ENCODE assay signal across 11 cellular contexts in genomic region chr10:79149345-79149661, GRCh38.
A peak's percentile ranks its signal among the peaks of the same experiment; 100 is the strongest.
DNase-seq lines count a peak whose midpoint lies in the region; ATAC-seq, FAIRE-seq and TF ChIP-seq lines count a peak whose summit lies in the region.
"Had no signal": no experiment of that assay in that cellular context is flagged by ENCODE, and none has a peak within 500 bp of the region (broad histone marks: within the 10 kb centered on the region; RNA-seq: fewer than 3 reads in every experiment).

No MANE protein-coding gene starts in this region.

- H3K79me2 ChIP-seq in K562 (ENCODE audit: control insufficient read depth, insufficient read depth, low read length) (peaks cover 23% of the 10 kb centered on the region; the same call in 2 of the 3 replicates), Karpas-422 (ENCODE audit: low read length) (no peaks in the 10 kb centered on the region)

- CTCF ChIA-PET in K562 (lab: Yijun Ruan, JAX; ENCODE audit: low intra/inter-chr PET ratio) = no interaction called here

- H3K9me2 ChIP-seq in Karpas-422 (replicated peaks; ENCODE audit: insufficient read depth, low read length) = no peaks in the 10 kb centered on the region

- peak overlapping the region; percentile 15 for H3K9ac ChIP-seq in HUES6 (ENCODE audit: low read length)
- H3K9ac ChIP-seq in K562 (ENCODE audit: insufficient read depth in 1 of 2, low read depth in 2 of 2, low read length in 2 of 2) = peak overlapping the region; percentile 76 to 89
- peak overlapping the region; percentile 68 to 94 (median 80) for H3K9ac ChIP-seq in subcutaneous abdominal adipose tissue (ENCODE audit: low read length in 5 of 5)
- no peak overlapping the region for H3K9ac ChIP-seq in Karpas-422 (ENCODE audit: low read length)

- H3K27me3 ChIP-seq in HUES6 (ENCODE audit: control insufficient read depth, insufficient read depth, low read length) (no peaks in the 10 kb centered on the region), K562 (ENCODE audit: control insufficient read depth in 2 of 2, insufficient read depth in 2 of 2, low read length in 2 of 2) (no peaks in the 10 kb centered on the region), lower lobe of right lung (ENCODE audit: low read depth) (no peaks in the 10 kb centered on the region), subcutaneous abdominal adipose tissue (ENCODE audit: control insufficient read depth in 5 of 5, insufficient read depth in 4 of 5, low read length in 5 of 5) (no peaks in the 10 kb centered on the region), Karpas-422 (ENCODE audit: low read length) (no peaks in the 10 kb centered on the region)

- TF ChIP-seq RAD21 in K562 (CRISPR knock-in tag; conservative IDR thresholded peaks at IDR 0.05 in 1 of 2, IDR thresholded peaks at IDR 0.05 in 1 of 2) = no peak

- WGBS in K562 (ENCODE audit: insufficient coverage, low coverage, missing lambda C conversion rate) = 35% methylated on average over 2 of the region's 3 CpGs

- DNase-seq in K562 (ENCODE audit: extremely low read depth in 1 of 4, low spot score in 3 of 4) (no peak), lower lobe of right lung (no peak), NCI-H748 (lab: John Stamatoyannopoulos, UW; ENCODE audit: unreplicated experiment) (no peak), DMS114 treated with DMSO at 0.1 percent for 48 hours (lab: John Stamatoyannopoulos, UW; ENCODE audit: unreplicated experiment) (no peak), Karpas-422 (no peak), GM12891 (ENCODE audit: insufficient read length, low spot score) (no peak)
- DNase-seq: activated T-cell treated with anti-CD3 and anti-CD28 coated beads for 4 hours, NCI-H1048, SIG-M5 had no signal

- in situ Hi-C loops in K562 (cut with MboI) = no loop called here

- POLR2A ChIA-PET in K562 (lab: Yijun Ruan, JAX) = interaction anchor here (0.7 to 2.8 kb wide), 11 partner anchors 10 to 417 kb away, joined by 3 to 20 read pairs (median 5); no protein-coding TSS in a partner anchor

- H3K9me1 ChIP-seq in K562 (ENCODE audit: control insufficient read depth, insufficient read depth, low read length) = peaks cover 7% of the 10 kb centered on the region

- H4K20me1 ChIP-seq in K562 (replicated peaks; ENCODE audit: control insufficient read depth, insufficient read depth, low read length) (no peaks in the 10 kb centered on the region), Karpas-422 (ENCODE audit: insufficient read depth, low read depth, low read length) (peaks cover 19% of the 10 kb centered on the region; the same call in 1 of the 2 replicates)

- intact Hi-C loops in K562 (cut with micrococcal nuclease) = loop anchor here (5.0 kb wide), 2 partner anchors 67 to 82 kb away; partner anchors contain the start of gene ZMIZ1
- intact Hi-C loops in lower lobe of right lung (cut with DNase I) = no loop called here

- TF ChIP-seq EP300 in K562 (IDR thresholded peaks at IDR 0.05; ENCODE audit: low read length) = no peak

- H3K4me2 ChIP-seq in K562 (ENCODE audit: insufficient read depth, low read length) = peak overlapping the region; percentile 77
- no peak overlapping the region for H3K4me2 ChIP-seq in Karpas-422 (ENCODE audit: low read depth, low read length, poor library complexity, severe bottlenecking)

- H2AFZ ChIP-seq in K562 (ENCODE audit: low read depth, low read length) (peak overlapping the region; percentile 58; the same call in 1 of the 2 replicates), Karpas-422 (ENCODE audit: low read length) (no peak overlapping the region)

- ATAC-seq in K562 = no peak
- no peak for ATAC-seq in lower lobe of right lung

- TF ChIP-seq CTCF in K562 (IDR thresholded peaks at IDR 0.05 in 2 of 3, conservative IDR thresholded peaks at IDR 0.05 in 1 of 3; ENCODE audit: insufficient read depth in 2 of 3, low read depth in 1 of 3, low read length in 3 of 3) (no peak), lower lobe of right lung (IDR thresholded peaks at IDR 0.05) (no peak)

- H3K36me3 ChIP-seq in HUES6 (ENCODE audit: control insufficient read depth, insufficient read depth, low read length) = 0 out of 2 replicates have a peak, but pooled peaks cover 6% of the 10 kb centered on the region
- peaks cover 17% of the 10 kb centered on the region; the same call in 1 of the 3 replicates for H3K36me3 ChIP-seq in K562 (ENCODE audit: control insufficient read depth, insufficient read depth, low read length)
- peaks cover 9% of the 10 kb centered on the region for H3K36me3 ChIP-seq in lower lobe of right lung
- peaks cover 0 to 7% (median 1%) of the 10 kb centered on the region in 5 donors for H3K36me3 ChIP-seq in subcutaneous abdominal adipose tissue (ENCODE audit: control insufficient read depth in 5 of 5, insufficient read depth in 5 of 5, low read length in 5 of 5)
- H3K36me3 ChIP-seq in Karpas-422 (ENCODE audit: insufficient read depth, low read length) = no peaks in the 10 kb centered on the region

- H3K4me3 ChIP-seq in HUES6 (ENCODE audit: low read depth, low read length) (no peak overlapping the region), K562 (peak overlapping the region; percentile 22), lower lobe of right lung (peak overlapping the region; percentile 12), subcutaneous abdominal adipose tissue (ENCODE audit: low read depth in 1 of 5, low read length in 5 of 5) (peak overlapping the region in 4 of 5 donors; percentile 13 to 38 (median 32)), Karpas-422 (ENCODE audit: low read length) (no peak overlapping the region)

- BruUV-seq in K562 (replicated peaks; lab: Mats Ljungman, UMichigan) = TSS peak; percentile 33

- H3K9me3 ChIP-seq in HUES6 (ENCODE audit: control insufficient read depth, insufficient read depth, low read depth, low read length) (no peaks in the 10 kb centered on the region), K562 (replicated peaks; ENCODE audit: control insufficient read depth, insufficient read depth, low read depth, low read length) (no peaks in the 10 kb centered on the region), lower lobe of right lung (no peaks in the 10 kb centered on the region), subcutaneous abdominal adipose tissue (ENCODE audit: control insufficient read depth in 5 of 5, low read length in 5 of 5) (no peaks in the 10 kb centered on the region), Karpas-422 (ENCODE audit: low read length) (no peaks in the 10 kb centered on the region)

- FAIRE-seq in K562 (lab: Jason Lieb, UNC) = no peak
- no peak for FAIRE-seq in GM12891 (lab: Jason Lieb, UNC)

- H3K4me1 ChIP-seq in HUES6 (ENCODE audit: control insufficient read depth, insufficient read depth, low read length) (peaks cover 72% of the 10 kb centered on the region), K562 (replicated peaks in 1 of 2; ENCODE audit: control insufficient read depth in 2 of 2, insufficient read depth in 2 of 2, low read length in 2 of 2) (peaks cover 88 to 91% of the 10 kb centered on the region in 2 experiments), lower lobe of right lung (peaks cover 100% of the 10 kb centered on the region), subcutaneous abdominal adipose tissue (ENCODE audit: control insufficient read depth in 5 of 5, insufficient read depth in 5 of 5, low read length in 5 of 5) (peaks cover 41 to 100% (median 98%) of the 10 kb centered on the region in 5 donors), Karpas-422 (ENCODE audit: low read length) (peaks cover 27% of the 10 kb centered on the region)

- H3K27ac ChIP-seq in HUES6 (ENCODE audit: low read depth, low read length) = peak overlapping the region; percentile 69; the same call in 1 of the 2 replicates
- H3K27ac ChIP-seq in K562 (ENCODE audit: extremely low read depth, low read depth, low read length) = peak overlapping the region; percentile 85
- H3K27ac ChIP-seq in lower lobe of right lung = peak overlapping the region; percentile 94
- H3K27ac ChIP-seq in subcutaneous abdominal adipose tissue (ENCODE audit: low read depth, low read length) = peak overlapping the region; percentile 99
- no peak overlapping the region for H3K27ac ChIP-seq in Karpas-422 (ENCODE audit: low read length)

- TF ChIP-seq POLR2A in K562 (conservative IDR thresholded peaks at IDR 0.05) (no peak), GM12891 (IDR thresholded peaks at IDR 0.05; ENCODE audit: low read depth, low read length) (no peak)

TF ChIP-seq in GM12891, 5 proteins besides CTCF, POLR2A, EP300 and RAD21:
- TF ChIP-seq TAF1 (IDR thresholded peaks at IDR 0.05; ENCODE audit: low read depth, low read length) = no peak
- no peak for TF ChIP-seq PAX5 (IDR thresholded peaks at IDR 0.05; ENCODE audit: insufficient read depth, low read length, severe bottlenecking)
- TF ChIP-seq POLR2AphosphoS5 (IDR thresholded peaks at IDR 0.05; ENCODE audit: low read depth, low read length) = no peak
- TF ChIP-seq SPI1 (IDR thresholded peaks at IDR 0.05; ENCODE audit: low read depth, low read length) = no peak
- no peak for TF ChIP-seq POU2F2 (IDR thresholded peaks at IDR 0.05; ENCODE audit: low read depth, low read length)

Comparison
In these comparisons a context has a peak if more than half of its experiments do, and no peak if none do; other contexts are left out.
1. H3K4me3 ChIP-seq: peak in K562 (single experiment), lower lobe of right lung (single experiment) and subcutaneous abdominal adipose tissue (4 of 5); none in HUES6 (single experiment) and Karpas-422 (single experiment).